1 cellular context compared by ENCODE assay signal in genomic region chr1:183931646-183932271, GRCh38.
TF ChIP-seq lines count a peak whose summit lies in the region.

No MANE protein-coding gene starts in this region.

TF ChIP-seq in HepG2, 621 proteins besides CTCF, POLR2A, EP300 and RAD21 (continued from another document):
- no peak for TF ChIP-seq CERS6 (CRISPR knock-in tag; IDR thresholded peaks at IDR 0.05)
- no peak for TF ChIP-seq ZNF614 (CRISPR knock-in tag; IDR thresholded peaks at IDR 0.05; ENCODE audit: borderline replicate concordance)
- TF ChIP-seq MED8 (CRISPR knock-in tag; IDR thresholded peaks at IDR 0.05; ENCODE audit: insufficient replicate concordance), result no peak
- TF ChIP-seq PBX2 (CRISPR knock-in tag; IDR thresholded peaks at IDR 0.05), result no peak
